In the genomic region with DNA sequence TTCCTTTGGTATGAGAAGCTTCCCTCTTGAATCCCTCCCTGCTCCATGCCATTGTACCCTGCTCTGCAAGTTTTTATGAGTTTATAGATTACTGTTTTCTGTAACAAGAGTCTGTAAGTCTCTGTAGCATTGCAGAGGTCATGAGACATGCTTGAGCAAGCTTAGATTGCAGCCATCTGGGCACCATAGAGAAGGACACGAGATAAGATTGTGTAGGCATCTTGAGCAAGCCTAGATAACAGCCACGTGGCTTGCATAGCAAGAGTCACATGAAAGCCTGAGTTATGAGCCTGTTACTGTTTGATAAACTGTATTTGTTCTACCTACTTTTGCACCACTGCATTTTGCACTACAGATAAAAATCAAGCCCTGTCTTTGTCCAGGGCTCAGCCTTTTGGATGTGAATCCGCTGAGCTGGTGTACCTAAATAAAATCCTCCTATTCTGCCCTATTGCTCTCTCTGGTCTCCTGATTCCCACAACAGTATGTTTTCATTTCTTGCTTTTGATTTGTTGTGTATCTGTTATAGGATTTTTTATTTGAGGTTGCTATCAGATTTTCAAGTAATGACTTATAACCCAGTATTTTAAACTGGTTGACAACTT, we compare ENCODE assay signal across 1 cellular context.
TF ChIP-seq lines count a peak whose summit lies in the region.

No MANE protein-coding gene starts in this region.

TF ChIP-seq in SK-N-SH treated with all-trans-retinoic acid at 6 μM for 48 hours, 23 proteins besides CTCF, POLR2A, EP300 and RAD21 (continued from another document):
- TF ChIP-seq PATZ1 (CRISPR knock-in tag; IDR thresholded peaks at IDR 0.05; ENCODE audit: borderline replicate concordance) (no peak), TCF4 (CRISPR knock-in tag; IDR thresholded peaks at IDR 0.05; ENCODE audit: borderline replicate concordance) (no peak), BACH2 (CRISPR knock-in tag; IDR thresholded peaks at IDR 0.05; ENCODE audit: borderline replicate concordance) (no peak), ESRRG (CRISPR knock-in tag; IDR thresholded peaks at IDR 0.05) (no peak), RARB (CRISPR knock-in tag; IDR thresholded peaks at IDR 0.05) (no peak), ZFP3 (CRISPR knock-in tag; IDR thresholded peaks at IDR 0.05) (no peak)
- TF ChIP-seq, protein P1, sequence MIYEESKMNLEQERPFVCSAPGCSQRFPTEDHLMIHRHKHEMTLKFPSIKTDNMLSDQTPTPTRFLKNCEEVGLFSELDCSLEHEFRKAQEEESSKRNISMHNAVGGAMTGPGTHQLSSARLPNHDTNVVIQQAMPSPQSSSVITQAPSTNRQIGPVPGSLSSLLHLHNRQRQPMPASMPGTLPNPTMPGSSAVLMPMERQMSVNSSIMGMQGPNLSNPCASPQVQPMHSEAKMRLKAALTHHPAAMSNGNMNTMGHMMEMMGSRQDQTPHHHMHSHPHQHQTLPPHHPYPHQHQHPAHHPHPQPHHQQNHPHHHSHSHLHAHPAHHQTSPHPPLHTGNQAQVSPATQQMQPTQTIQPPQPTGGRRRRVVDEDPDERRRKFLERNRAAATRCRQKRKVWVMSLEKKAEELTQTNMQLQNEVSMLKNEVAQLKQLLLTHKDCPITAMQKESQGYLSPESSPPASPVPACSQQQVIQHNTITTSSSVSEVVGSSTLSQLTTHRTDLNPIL (CRISPR knock-in tag; IDR thresholded peaks at IDR 0.05; ENCODE audit: low read depth): no peak
- TF ChIP-seq, protein P2, sequence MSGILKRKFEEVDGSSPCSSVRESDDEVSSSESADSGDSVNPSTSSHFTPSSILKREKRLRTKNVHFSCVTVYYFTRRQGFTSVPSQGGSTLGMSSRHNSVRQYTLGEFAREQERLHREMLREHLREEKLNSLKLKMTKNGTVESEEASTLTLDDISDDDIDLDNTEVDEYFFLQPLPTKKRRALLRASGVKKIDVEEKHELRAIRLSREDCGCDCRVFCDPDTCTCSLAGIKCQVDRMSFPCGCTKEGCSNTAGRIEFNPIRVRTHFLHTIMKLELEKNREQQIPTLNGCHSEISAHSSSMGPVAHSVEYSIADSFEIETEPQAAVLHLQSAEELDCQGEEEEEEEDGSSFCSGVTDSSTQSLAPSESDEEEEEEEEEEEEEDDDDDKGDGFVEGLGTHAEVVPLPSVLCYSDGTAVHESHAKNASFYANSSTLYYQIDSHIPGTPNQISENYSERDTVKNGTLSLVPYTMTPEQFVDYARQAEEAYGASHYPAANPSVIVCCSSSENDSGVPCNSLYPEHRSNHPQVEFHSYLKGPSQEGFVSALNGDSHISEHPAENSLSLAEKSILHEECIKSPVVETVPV (CRISPR knock-in tag; IDR thresholded peaks at IDR 0.05): no peak
